ENCODE assay signal across 8 cellular contexts in genomic region chr9:130578865-130579737, GRCh38. TPM values are rescaled to one million over a fixed set of nuclear protein-coding genes. Genes with fewer than 3 reads are reported as not detected.
A peak's percentile ranks its signal among the peaks of the same experiment; 100 is the strongest.
DNase-seq lines count a peak whose midpoint lies in the region; ATAC-seq and TF ChIP-seq lines count a peak whose summit lies in the region.

Gene FUBP3, plus strand, starts transcription at chr9:130579577. Its CDS starts 104 bp downstream, at chr9:130579681.

- peak within 1 kb of the TSS; percentile 63 to 95 (median 91) for H3K27ac ChIP-seq in gastroesophageal sphincter

- no peaks in the 10 kb centered on the region for H3K9me3 Mint-ChIP-seq in activated naive CD4-positive, alpha-beta T cell treated with anti-CD3 and anti-CD28 coated beads for 36 hours

- H3K4me1 Mint-ChIP-seq in activated naive CD4-positive, alpha-beta T cell treated with anti-CD3 and anti-CD28 coated beads for 36 hours (ENCODE audit: low read depth) = peaks cover 39% of the 10 kb centered on the region

- H3K4me3 ChIP-seq in gastroesophageal sphincter = peak within 1 kb of the TSS; percentile 73 to 99

- peak; percentile 69 to 87 for TF ChIP-seq POLR2A in gastroesophageal sphincter (IDR thresholded peaks at IDR 0.05)

- intact Hi-C loops in activated naive CD4-positive, alpha-beta T cell treated with anti-CD3 and anti-CD28 coated beads for 36 hours (cut with micrococcal nuclease) = loop anchor here (5.0 kb wide), 2 partner anchors 113 to 1762 kb away; partner anchors contain the start of genes ENDOG and EXOSC2

- 0% methylated on average over 2 to 6 of the region's 74 CpGs for WGBS in gastroesophageal sphincter (ENCODE audit: low coverage in 1 of 2), 2 donors

- CTCF ChIA-PET in HEK293T (lab: Yijun Ruan, JAX) = no interaction called here
- CTCF ChIA-PET in activated naive CD4-positive, alpha-beta T cell treated with anti-CD3 and anti-CD28 coated beads for 36 hours (lab: Charles Lee) = interaction anchor here (1.2 kb wide), 1 partner anchor 104 kb away, joined by 3 read pairs; no protein-coding TSS in a partner anchor

- no peak for TF ChIP-seq EP300 in gastroesophageal sphincter (IDR thresholded peaks at IDR 0.05)

- H3K36me3 Mint-ChIP-seq in activated naive CD4-positive, alpha-beta T cell treated with anti-CD3 and anti-CD28 coated beads for 36 hours (ENCODE audit: low read depth) = peaks cover 4% of the 10 kb centered on the region

- peaks cover 0 to 22% of the 10 kb centered on the region in 2 donors for H3K36me3 ChIP-seq in gastroesophageal sphincter

- TF ChIP-seq CTCF in gastroesophageal sphincter (IDR thresholded peaks at IDR 0.05) = no peak

- H3K4me3 Mint-ChIP-seq in activated naive CD4-positive, alpha-beta T cell treated with anti-CD3 and anti-CD28 coated beads for 36 hours = peak within 1 kb of the TSS; percentile 87

- ATAC-seq in gastroesophageal sphincter = peak; percentile 96

- H3K4me1 ChIP-seq in gastroesophageal sphincter = peaks cover 4 to 45% (median 6%) of the 10 kb centered on the region in 3 donors

- H3K27ac Mint-ChIP-seq in activated naive CD4-positive, alpha-beta T cell treated with anti-CD3 and anti-CD28 coated beads for 36 hours = peak within 1 kb of the TSS; percentile 84

- POLR2A ChIA-PET in HEK293T (lab: Yijun Ruan, JAX) = interaction anchor here (0.5 to 1.6 kb wide), 9 partner anchors 9 to 111 kb away, joined by 3 to 5 read pairs (median 4); no protein-coding TSS in a partner anchor

- no peaks in the 10 kb centered on the region for H3K27me3 Mint-ChIP-seq in activated naive CD4-positive, alpha-beta T cell treated with anti-CD3 and anti-CD28 coated beads for 36 hours (ENCODE audit: low read depth)

- no peaks in the 10 kb centered on the region for H3K27me3 ChIP-seq in gastroesophageal sphincter

- DNase-seq in GDM1 (lab: John Stamatoyannopoulos, UW) = peak; percentile 81
- DNase-seq in HEK293T (ENCODE audit: extremely low spot score) = peak; percentile 97
- peak; percentile 92 for DNase-seq in NAMALWA (ENCODE audit: low spot score)
- peak; percentile 89 for DNase-seq in SK-N-DZ (ENCODE audit: low spot score)
- DNase-seq in activated naive CD4-positive, alpha-beta T cell treated with anti-CD3 and anti-CD28 coated beads for 36 hours = peak; percentile 95
- peak in 55 of 56 donors; percentile 51 to 98 (median 90) for DNase-seq in nucleus accumbens (lab: John Stamatoyannopoulos, UW)
- peak; percentile 97 for DNase-seq in superior temporal gyrus (ENCODE audit: extremely low spot score)

- H3K9me3 ChIP-seq in gastroesophageal sphincter = no peaks in the 10 kb centered on the region

TF ChIP-seq in HEK293T, 16 proteins besides CTCF, POLR2A, EP300 and RAD21:
- TF ChIP-seq FOXK2 (IDR thresholded peaks at IDR 0.05) = no peak
- TF ChIP-seq FOXM1 (IDR thresholded peaks at IDR 0.05; ENCODE audit: borderline replicate concordance) = no peak
- TF ChIP-seq, protein P1, sequence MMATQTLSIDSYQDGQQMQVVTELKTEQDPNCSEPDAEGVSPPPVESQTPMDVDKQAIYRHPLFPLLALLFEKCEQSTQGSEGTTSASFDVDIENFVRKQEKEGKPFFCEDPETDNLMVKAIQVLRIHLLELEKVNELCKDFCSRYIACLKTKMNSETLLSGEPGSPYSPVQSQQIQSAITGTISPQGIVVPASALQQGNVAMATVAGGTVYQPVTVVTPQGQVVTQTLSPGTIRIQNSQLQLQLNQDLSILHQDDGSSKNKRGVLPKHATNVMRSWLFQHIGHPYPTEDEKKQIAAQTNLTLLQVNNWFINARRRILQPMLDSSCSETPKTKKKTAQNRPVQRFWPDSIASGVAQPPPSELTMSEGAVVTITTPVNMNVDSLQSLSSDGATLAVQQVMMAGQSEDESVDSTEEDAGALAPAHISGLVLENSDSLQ (IDR thresholded peaks at IDR 0.05) = no peak
- peak; percentile 41; the same call in 1 of the 2 replicates for TF ChIP-seq L3MBTL2 (conservative IDR thresholded peaks at IDR 0.05)
- TF ChIP-seq LEF1 (IDR thresholded peaks at IDR 0.05; ENCODE audit: borderline replicate concordance) = no peak

RNA-seq across cellular contexts. Expression of gene FUBP3, which starts in this region (rescaled TPM):
- polyA plus RNA-seq in SK-N-DZ (2014; cell fraction: cytosol; rRNA removed) = 70.9 and 99.4 TPM in 2 replicates
- polyA plus RNA-seq in SK-N-DZ (2014; cell fraction: nucleus; rRNA removed) = 77.8 and 128 TPM in 2 replicates
- 10 to 100 TPM; 29.8 to 32.8 TPM for total RNA-seq in activated naive CD4-positive, alpha-beta T cell treated with anti-CD3 and anti-CD28 coated beads for 36 hours
- 10 to 100 TPM; 47.6 to 62.0 (median 52.4) TPM for total RNA-seq in gastroesophageal sphincter

Comparison
In these comparisons a context has a peak if more than half of its experiments do, and no peak if none do; other contexts are left out.
1. Peak in every context shown above with its lines: DNase-seq, ATAC-seq, H3K4me3 ChIP-seq and H3K27ac ChIP-seq.